Comparison of ENCODE assay signal across 8 cellular contexts in genomic region chr12:114683709-114684097, GRCh38. TPM values are rescaled to one million over a fixed set of nuclear protein-coding genes. Genes with fewer than 3 reads are reported as not detected.
DNase-seq lines count a peak whose midpoint lies in the region; ATAC-seq, FAIRE-seq and TF ChIP-seq lines count a peak whose summit lies in the region.

No MANE protein-coding gene starts in this region.

- no peaks in the 10 kb centered on the region for H3K9me3 ChIP-seq in HUES64 (ENCODE audit: insufficient read depth, low read depth, low read length)
- H3K9me3 ChIP-seq in astrocyte (ENCODE audit: insufficient read depth, low read depth, low read length), result no peaks in the 10 kb centered on the region
- peaks cover 4% of the 10 kb centered on the region for H3K9me3 ChIP-seq in iPS-18a (ENCODE audit: control insufficient read depth, low read depth, low read length)

- H3K27ac ChIP-seq in HUES64 (ENCODE audit: low read depth, low read length) (no peak overlapping the region), astrocyte (ENCODE audit: low read depth, low read length) (peak overlapping the region; percentile 83), iPS-18a (ENCODE audit: low read length) (no peak overlapping the region)

- H3K4me1 Mint-ChIP-seq in astrocyte (ENCODE audit: low read depth, unreplicated experiment), result peaks cover 3% of the 10 kb centered on the region
- H3K4me1 Mint-ChIP-seq in stimulated activated effector memory CD8-positive, alpha-beta T cell treated with anti-CD3 and anti-CD28 coated beads, Interleukin-12 subunit alpha, Interleukin-12 subunit beta, amount 100 ng/mL, for 72 hours, result peaks cover 22% of the 10 kb centered on the region

- H3K9ac ChIP-seq in HUES64 (ENCODE audit: low read depth, low read length) (no peak overlapping the region), astrocyte (ENCODE audit: low read length) (peak overlapping the region; percentile 98), iPS-18a (ENCODE audit: low read length) (no peak overlapping the region)

- peaks cover 98% of the 10 kb centered on the region for H3K27me3 ChIP-seq in HUES64 (ENCODE audit: insufficient read depth, low read length)
- peaks cover 30% of the 10 kb centered on the region for H3K27me3 ChIP-seq in astrocyte (ENCODE audit: insufficient read depth, low read length)
- peaks cover 97% of the 10 kb centered on the region for H3K27me3 ChIP-seq in iPS-18a (ENCODE audit: control insufficient read depth, insufficient read depth, low read length)

- H3K27ac Mint-ChIP-seq in astrocyte (ENCODE audit: unreplicated experiment), result peak overlapping the region; percentile 91
- no peak overlapping the region for H3K27ac Mint-ChIP-seq in stimulated activated effector memory CD8-positive, alpha-beta T cell treated with anti-CD3 and anti-CD28 coated beads, Interleukin-12 subunit alpha, Interleukin-12 subunit beta, amount 100 ng/mL, for 72 hours

- TF ChIP-seq CTCF in astrocyte (IDR thresholded peaks at IDR 0.05; ENCODE audit: insufficient read depth, low read depth, low read length), result no peak

- peaks cover 43% of the 10 kb centered on the region for H4K20me1 ChIP-seq in astrocyte (ENCODE audit: insufficient read depth, low read length)

- H3K36me3 Mint-ChIP-seq in astrocyte (ENCODE audit: low read depth, unreplicated experiment), result no peaks in the 10 kb centered on the region
- H3K36me3 Mint-ChIP-seq in stimulated activated effector memory CD8-positive, alpha-beta T cell treated with anti-CD3 and anti-CD28 coated beads, Interleukin-12 subunit alpha, Interleukin-12 subunit beta, amount 100 ng/mL, for 72 hours, result peaks cover 8% of the 10 kb centered on the region

- WGBS in HUES64, result under 1% methylated on average over 19 of the region's 19 CpGs

- ATAC-seq in stimulated activated effector memory CD8-positive, alpha-beta T cell treated with anti-CD3 and anti-CD28 coated beads, Interleukin-12 subunit alpha, Interleukin-12 subunit beta, amount 100 ng/mL, for 72 hours, result no peak
- ATAC-seq in HG02885 (IDR thresholded peaks at IDR 0.05; ENCODE audit: poor library complexity, unreplicated experiment) (no peak), HG02571 (IDR thresholded peaks at IDR 0.05; ENCODE audit: unreplicated experiment) (no peak)

- no peak for FAIRE-seq in astrocyte (lab: Jason Lieb, UNC)

- H3K27me3 Mint-ChIP-seq in astrocyte (ENCODE audit: low read depth, unreplicated experiment), result peaks cover 92% of the 10 kb centered on the region

- H3K4me3 ChIP-seq in HUES64 (ENCODE audit: low read length) (peak overlapping the region; percentile 58), astrocyte (ENCODE audit: insufficient read depth, low read depth, low read length) (peak overlapping the region; percentile 95), iPS-18a (ENCODE audit: low read length) (peak overlapping the region; percentile 61)

- H3K4me3 Mint-ChIP-seq in astrocyte (ENCODE audit: unreplicated experiment), result peak overlapping the region; percentile 86
- peak overlapping the region; percentile 66 for H3K4me3 Mint-ChIP-seq in stimulated activated effector memory CD8-positive, alpha-beta T cell treated with anti-CD3 and anti-CD28 coated beads, Interleukin-12 subunit alpha, Interleukin-12 subunit beta, amount 100 ng/mL, for 72 hours

- peaks cover 73% of the 10 kb centered on the region for H3K4me1 ChIP-seq in HUES64 (ENCODE audit: insufficient read depth, low read length)
- peaks cover 19% of the 10 kb centered on the region for H3K4me1 ChIP-seq in astrocyte (ENCODE audit: insufficient read depth, low read length)
- peaks cover 43% of the 10 kb centered on the region for H3K4me1 ChIP-seq in iPS-18a (ENCODE audit: control insufficient read depth, low read depth, low read length)

- H2AFZ ChIP-seq in astrocyte (ENCODE audit: low read depth, low read length), result no peak overlapping the region

- no peaks in the 10 kb centered on the region for H3K36me3 ChIP-seq in HUES64 (ENCODE audit: insufficient read depth, low read length)
- peaks cover 4% of the 10 kb centered on the region for H3K36me3 ChIP-seq in astrocyte (ENCODE audit: insufficient read depth, low read length)
- H3K36me3 ChIP-seq in iPS-18a (ENCODE audit: control insufficient read depth, low read depth, low read length), result no peaks in the 10 kb centered on the region

- peaks cover 52% of the 10 kb centered on the region for H3K79me2 ChIP-seq in astrocyte (ENCODE audit: insufficient read depth, low read length)

- H3K4me2 ChIP-seq in astrocyte (ENCODE audit: low read length), result peak overlapping the region; percentile 93

- DNase-seq in astrocyte (ENCODE audit: low read depth), result no peak
- no peak for DNase-seq in stimulated activated effector memory CD8-positive, alpha-beta T cell treated with anti-CD3 and anti-CD28 coated beads, Interleukin-12 subunit alpha, Interleukin-12 subunit beta, amount 100 ng/mL, for 72 hours (ENCODE audit: low spot score in 2 of 2)
- no peak for DNase-seq in activated CD4-positive, CD25-positive, alpha-beta regulatory T cell treated with anti-CD3 and anti-CD28 coated beads, Interleukin-2, amount 50 U/mL, for 72 hours
- no peak for DNase-seq in activated CD4-positive, alpha-beta T cell treated with anti-CD3 and anti-CD28 coated beads for 4 hours

- H3K9me3 Mint-ChIP-seq in astrocyte (ENCODE audit: unreplicated experiment), result peaks cover 26% of the 10 kb centered on the region
- no peaks in the 10 kb centered on the region for H3K9me3 Mint-ChIP-seq in stimulated activated effector memory CD8-positive, alpha-beta T cell treated with anti-CD3 and anti-CD28 coated beads, Interleukin-12 subunit alpha, Interleukin-12 subunit beta, amount 100 ng/mL, for 72 hours

RNA-seq across cellular contexts. Expression of gene TBX3, which starts 0.3 kb away (rescaled TPM):
- 1.8 TPM for polyA plus RNA-seq in HUES64 (2013, experiment 1 of 2)
- 1.9 TPM for polyA plus RNA-seq in HUES64 (2013, experiment 2 of 2)
- 1.1 and 2.0 TPM in 2 replicates for total RNA-seq in astrocyte
